In the genomic region with DNA sequence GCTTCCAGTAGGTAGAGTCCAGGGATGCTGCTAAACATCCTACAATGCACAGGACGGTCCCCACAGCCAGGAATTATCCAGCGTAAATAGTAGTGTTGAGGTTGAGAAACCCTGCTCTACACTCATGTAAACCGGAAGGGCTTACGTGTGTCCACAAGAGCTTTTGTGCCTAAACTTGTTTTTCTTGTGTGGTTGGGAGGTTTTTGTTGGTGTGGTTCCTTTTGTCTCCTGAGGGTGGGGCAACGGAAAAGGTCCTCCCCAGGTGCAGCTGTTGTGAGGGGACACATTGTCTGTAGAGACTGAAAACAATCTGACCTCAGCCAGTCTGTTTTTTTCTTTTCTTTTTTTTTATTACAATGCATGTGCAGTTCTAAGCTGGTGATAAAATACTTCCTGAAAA, we compare ENCODE assay signal across 9 cellular contexts.
DNase-seq lines count a peak whose midpoint lies in the region; ATAC-seq and TF ChIP-seq lines count a peak whose summit lies in the region.
"Had no signal": no experiment of that assay in that cellular context is flagged by ENCODE, and none has a peak within 500 bp of the region (broad histone marks: within the 10 kb centered on the region; RNA-seq: fewer than 3 reads in every experiment).

No MANE protein-coding gene starts in this region.

- no peaks in the 10 kb centered on the region for H3K27me3 ChIP-seq in heart left ventricle
- H3K27me3 ChIP-seq in right cardiac atrium (ENCODE audit: control insufficient read depth, insufficient read depth): no peaks in the 10 kb centered on the region
- H3K27me3 ChIP-seq in psoas muscle (ENCODE audit: insufficient read depth in 3 of 3, low read length in 2 of 3): peaks cover 0 to 4% (median 0%) of the 10 kb centered on the region in 3 donors

- H3K4me1 ChIP-seq in heart left ventricle: peaks cover 0 to 66% (median 41%) of the 10 kb centered on the region in 12 donors
- H3K4me1 ChIP-seq in right cardiac atrium (ENCODE audit: control insufficient read depth, insufficient read depth, low read length): peaks cover 29% of the 10 kb centered on the region
- no peaks in the 10 kb centered on the region for H3K4me1 ChIP-seq in psoas muscle

- no peak for TF ChIP-seq CTCF in heart left ventricle (IDR thresholded peaks at IDR 0.05)
- no peak for TF ChIP-seq CTCF in type B pancreatic cell (conservative IDR thresholded peaks at IDR 0.05)
- no peak for TF ChIP-seq CTCF in psoas muscle (IDR thresholded peaks at IDR 0.05)

- ATAC-seq in heart left ventricle (peak; percentile 43 to 65 (median 48)), right cardiac atrium (no peak), HG03460 (IDR thresholded peaks at IDR 0.05; ENCODE audit: unreplicated experiment) (peak; percentile 53), psoas muscle (no peak)

- no peaks in the 10 kb centered on the region for H3K27me3 Mint-ChIP-seq in activated T-helper 2 cell treated with anti-CD3 and anti-CD28 coated beads, Interferon-gamma antibody, Interleukin-2, Interleukin-4, amounts not matched to agents 10 μg/mL and 5 μg/mL and 100 μg/mL, durations not matched to agents 14 hours and 24 hours and 36 hours (ENCODE audit: low read depth)
- no peaks in the 10 kb centered on the region for H3K27me3 Mint-ChIP-seq in type B pancreatic cell

- H3K27ac Mint-ChIP-seq in activated T-helper 2 cell treated with anti-CD3 and anti-CD28 coated beads, Interferon-gamma antibody, Interleukin-2, Interleukin-4, amounts not matched to agents 10 μg/mL and 5 μg/mL and 100 μg/mL, durations not matched to agents 14 hours and 24 hours and 36 hours: no peak overlapping the region
- H3K27ac Mint-ChIP-seq in type B pancreatic cell: peak overlapping the region; percentile 67

- H3K36me3 Mint-ChIP-seq in activated T-helper 2 cell treated with anti-CD3 and anti-CD28 coated beads, Interferon-gamma antibody, Interleukin-2, Interleukin-4, amounts not matched to agents 10 μg/mL and 5 μg/mL and 100 μg/mL, durations not matched to agents 14 hours and 24 hours and 36 hours (ENCODE audit: low read depth): no peaks in the 10 kb centered on the region
- peaks cover 3% of the 10 kb centered on the region for H3K36me3 Mint-ChIP-seq in type B pancreatic cell

- H3K36me3 ChIP-seq in heart left ventricle: no peaks in the 10 kb centered on the region
- H3K36me3 ChIP-seq in psoas muscle (ENCODE audit: insufficient read depth in 1 of 2, low read depth in 1 of 2): no peaks in the 10 kb centered on the region

- H3K9me3 Mint-ChIP-seq in activated T-helper 2 cell treated with anti-CD3 and anti-CD28 coated beads, Interferon-gamma antibody, Interleukin-2, Interleukin-4, amounts not matched to agents 10 μg/mL and 5 μg/mL and 100 μg/mL, durations not matched to agents 14 hours and 24 hours and 36 hours: no peaks in the 10 kb centered on the region
- peaks cover 10% of the 10 kb centered on the region for H3K9me3 Mint-ChIP-seq in type B pancreatic cell

- no peak for TF ChIP-seq POLR2A in heart left ventricle (IDR thresholded peaks at IDR 0.05)

- peak overlapping the region in 3 of 12 donors; percentile 23 to 53 (median 43) for H3K27ac ChIP-seq in heart left ventricle
- no peak overlapping the region for H3K27ac ChIP-seq in right cardiac atrium (ENCODE audit: low read length)
- no peak overlapping the region for H3K27ac ChIP-seq in psoas muscle
- H3K27ac ChIP-seq: PC-9 had no signal

- intact Hi-C loops in heart left ventricle (cut with DNase I) (no loop called here), right cardiac atrium (cut with DNase I) (no loop called here), psoas muscle (cut with DNase I) (no loop called here)
- intact Hi-C loops in activated T-helper 2 cell treated with anti-CD3 and anti-CD28 coated beads, Interferon-gamma antibody, Interleukin-2, Interleukin-4, amounts not matched to agents 10 μg/mL and 5 μg/mL and 100 μg/mL, durations not matched to agents 14 hours and 24 hours and 36 hours (cut with micrococcal nuclease): no loop called here

- H3K9me3 ChIP-seq in heart left ventricle (no peaks in the 10 kb centered on the region), right cardiac atrium (ENCODE audit: control insufficient read depth, low read length) (no peaks in the 10 kb centered on the region), psoas muscle (no peaks in the 10 kb centered on the region)

- H3K4me3 ChIP-seq in heart left ventricle (no peak overlapping the region), right cardiac atrium (ENCODE audit: low read length) (no peak overlapping the region), psoas muscle (no peak overlapping the region)
- H3K4me3 ChIP-seq: PC-9 had no signal

- peaks cover 10% of the 10 kb centered on the region for H3K4me1 Mint-ChIP-seq in activated T-helper 2 cell treated with anti-CD3 and anti-CD28 coated beads, Interferon-gamma antibody, Interleukin-2, Interleukin-4, amounts not matched to agents 10 μg/mL and 5 μg/mL and 100 μg/mL, durations not matched to agents 14 hours and 24 hours and 36 hours (ENCODE audit: low read depth)
- H3K4me1 Mint-ChIP-seq in type B pancreatic cell (ENCODE audit: unreplicated experiment): peaks cover 18% of the 10 kb centered on the region

- DNase-seq in heart left ventricle (no peak), right cardiac atrium (no peak), type B pancreatic cell (ENCODE audit: extremely low spot score, unreplicated experiment) (no peak), psoas muscle (no peak), Ammon's horn (ENCODE audit: low spot score) (no peak), NCI-H1048 (lab: John Stamatoyannopoulos, UW) (no peak)
- DNase-seq in activated T-helper 2 cell treated with anti-CD3 and anti-CD28 coated beads, Interferon-gamma antibody, Interleukin-2, Interleukin-4, amounts not matched to agents 10 μg/mL and 5 μg/mL and 100 μg/mL, durations not matched to agents 14 hours and 24 hours and 36 hours (ENCODE audit: low spot score): peak; percentile 9

- 61 to 70% (median 65%) methylated on average over 5 of the region's 5 CpGs for WGBS in heart left ventricle, 4 donors
- WGBS in right cardiac atrium: 73% methylated on average over 5 of the region's 5 CpGs
- 67 to 80% (median 76%) methylated on average over 5 of the region's 5 CpGs for WGBS in psoas muscle, 3 donors

- H3K4me3 Mint-ChIP-seq in activated T-helper 2 cell treated with anti-CD3 and anti-CD28 coated beads, Interferon-gamma antibody, Interleukin-2, Interleukin-4, amounts not matched to agents 10 μg/mL and 5 μg/mL and 100 μg/mL, durations not matched to agents 14 hours and 24 hours and 36 hours (ENCODE audit: low read depth): no peak overlapping the region
- H3K4me3 Mint-ChIP-seq in type B pancreatic cell: peak overlapping the region; percentile 43

Comparison
In these comparisons a context has a peak if more than half of its experiments do, and no peak if none do; other contexts are left out.
1. ATAC-seq: peak in heart left ventricle (4 of 4) and HG03460 (single experiment); none in right cardiac atrium (0 of 2) and psoas muscle (0 of 4).